ENCODE assay signal across 10 cellular contexts in genomic region chr20:2248837-2249236, GRCh38. TPM values are rescaled to one million over a fixed set of nuclear protein-coding genes. Genes with fewer than 3 reads are reported as not detected.
"Had no signal": no experiment of that assay in that cellular context is flagged by ENCODE, and none has a peak within 500 bp of the region (broad histone marks: within the 10 kb centered on the region; RNA-seq: fewer than 3 reads in every experiment).

No MANE protein-coding gene starts in this region.

- H3K4me1 Mint-ChIP-seq: IgD-negative memory B cell had no signal

- H3K4me2 ChIP-seq: KMS-11 had no signal

- H3K9me3 Mint-ChIP-seq: IgD-negative memory B cell had no signal

- DNase-seq: IMR-90, Karpas-422, KBM-7, KG1 had no signal

- H3K27ac ChIP-seq: HL-60, KMS-11 had no signal

- FAIRE-seq: HTR-8/SVneo had no signal

- H3K9ac ChIP-seq: KMS-11 had no signal

- H3K4me3 Mint-ChIP-seq: IgD-negative memory B cell had no signal

RNA-seq across cellular contexts. Expression of gene TGM3, which starts 47.0 kb away (rescaled TPM):
- total RNA-seq: HT-29, HT1080, IMR-90 had no signal
- polyA plus RNA-seq: IgD-negative memory B cell, IMR-90 had no signal
